Comparison of ENCODE assay signal across 14 cellular contexts in the genomic region with DNA sequence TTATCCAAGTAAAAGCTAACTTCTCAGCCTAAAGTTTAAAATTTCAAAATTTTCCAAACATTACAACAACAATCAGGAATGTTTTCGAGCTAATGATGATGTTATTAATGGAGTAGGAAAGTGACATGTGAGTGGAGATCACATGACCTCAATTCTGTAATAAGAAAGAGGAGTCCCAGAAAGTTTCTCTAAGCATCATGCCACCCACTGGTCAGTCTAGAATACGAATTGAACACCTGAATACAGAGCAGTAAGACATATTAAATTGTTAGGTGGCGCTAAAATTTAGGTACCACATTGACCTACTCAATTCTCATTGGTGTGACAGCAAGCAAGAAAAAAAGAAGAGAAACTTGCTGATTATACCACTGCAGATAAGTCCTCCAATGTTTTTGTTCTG.
DNase-seq lines count a peak whose midpoint lies in the region; ATAC-seq and TF ChIP-seq lines count a peak whose summit lies in the region.
"Had no signal": no experiment of that assay in that cellular context is flagged by ENCODE, and none has a peak within 500 bp of the region (broad histone marks: within the 10 kb centered on the region; RNA-seq: fewer than 3 reads in every experiment).

No MANE protein-coding gene starts in this region.

- H3K27me3 ChIP-seq in foreskin keratinocyte (no peaks in the 10 kb centered on the region), mesenchymal stem cell (ENCODE audit: control insufficient read depth in 1 of 2, insufficient read depth in 1 of 2, low read length in 2 of 2) (no peaks in the 10 kb centered on the region)
- H3K27me3 ChIP-seq: BE2C had no signal

- no TSS peak for BruUV-seq in OCI-LY7 (replicated peaks; lab: Mats Ljungman, UMichigan)

- intact Hi-C loops in OCI-LY7 (cut with micrococcal nuclease; ENCODE audit: unreplicated experiment) (no loop called here), mucosa of descending colon (cut with DNase I, micrococcal nuclease) (no loop called here)

- no peak for ATAC-seq in foreskin keratinocyte
- no peak for ATAC-seq in mucosa of descending colon

- CTCF ChIA-PET in OCI-LY7 (lab: Charles Lee; ENCODE audit: unreplicated experiment): no interaction called here

- H3K23ac ChIP-seq in mesenchymal stem cell (ENCODE audit: low read length in 2 of 2): no peak overlapping the region

- DNase-seq in HT-29 (ENCODE audit: low spot score) (peak; percentile 1), LNCaP clone FGC (ENCODE audit: low read depth) (no peak), OCI-LY7 (ENCODE audit: low spot score) (peak; percentile 7), foreskin keratinocyte (no peak), mesenchymal stem cell (no peak), superior temporal gyrus (ENCODE audit: extremely low spot score) (no peak), mucosa of descending colon (no peak)
- DNase-seq: BE2C; Caco-2; CD8-positive, alpha-beta memory T cell; DMS53; GF-D8; HFFc6 had no signal

- H3K79me1 ChIP-seq in mesenchymal stem cell (replicated peaks; ENCODE audit: low read length, poor library complexity, severe bottlenecking): no peaks in the 10 kb centered on the region

- H3K4me3 ChIP-seq in LNCaP clone FGC (ENCODE audit: low read depth, low read length) (no peak overlapping the region), OCI-LY7 (ENCODE audit: low read depth, low read length, poor library complexity, severe bottlenecking) (no peak overlapping the region), mesenchymal stem cell (ENCODE audit: insufficient read depth in 1 of 2, low read depth in 1 of 2, low read length in 2 of 2) (no peak overlapping the region), mucosa of descending colon (no peak overlapping the region)
- H3K4me3 ChIP-seq: HAP-1 had no signal

- H2BK12ac ChIP-seq in mesenchymal stem cell (ENCODE audit: low read length in 2 of 2): no peak overlapping the region

- H3K36me3 ChIP-seq in OCI-LY7 (ENCODE audit: insufficient read depth, low read length): no peaks in the 10 kb centered on the region
- no peaks in the 10 kb centered on the region for H3K36me3 ChIP-seq in mesenchymal stem cell (ENCODE audit: control insufficient read depth in 1 of 2, insufficient read depth in 2 of 2, low read depth in 1 of 2, low read length in 2 of 2)
- no peaks in the 10 kb centered on the region for H3K36me3 ChIP-seq in mucosa of descending colon (ENCODE audit: low read depth)
- H3K36me3 ChIP-seq: BE2C, HAP-1 had no signal

- H3K79me2 ChIP-seq in OCI-LY7 (ENCODE audit: insufficient read depth, low read depth, low read length): no peaks in the 10 kb centered on the region

- no peak overlapping the region for H2BK120ac ChIP-seq in mesenchymal stem cell (ENCODE audit: low read depth, low read length)

- H4K20me1 ChIP-seq in OCI-LY7 (ENCODE audit: insufficient read depth, low read length): no peaks in the 10 kb centered on the region

- H4K8ac ChIP-seq in mesenchymal stem cell (ENCODE audit: low read length): no peak overlapping the region

- POLR2A ChIA-PET in OCI-LY7 (lab: Charles Lee): no interaction called here

- H3K9me2 ChIP-seq in OCI-LY7 (ENCODE audit: insufficient read depth, low read length): no peaks in the 10 kb centered on the region

- no peak overlapping the region for H2BK5ac ChIP-seq in mesenchymal stem cell (ENCODE audit: low read depth, low read length, poor library complexity, severe bottlenecking)

- no peak overlapping the region for H2AK5ac ChIP-seq in mesenchymal stem cell (ENCODE audit: low read length, severe bottlenecking)

- no peak overlapping the region for H3K9ac ChIP-seq in mesenchymal stem cell (ENCODE audit: low read length)

- H3K27ac ChIP-seq in OCI-LY7 (ENCODE audit: low read depth, low read length, poor library complexity, severe bottlenecking): no peak overlapping the region
- no peak overlapping the region for H3K27ac ChIP-seq in foreskin keratinocyte
- no peak overlapping the region for H3K27ac ChIP-seq in mesenchymal stem cell (ENCODE audit: low read length, poor library complexity, severe bottlenecking)

- H3K14ac ChIP-seq in mesenchymal stem cell (ENCODE audit: low read length in 2 of 2): no peak overlapping the region

- no peak overlapping the region for H3K18ac ChIP-seq in mesenchymal stem cell (ENCODE audit: low read depth in 1 of 2, low read length in 2 of 2)

- H3K4me1 ChIP-seq in OCI-LY7 (ENCODE audit: insufficient read depth, low read length, poor library complexity, severe bottlenecking) (no peaks in the 10 kb centered on the region), foreskin keratinocyte (no peaks in the 10 kb centered on the region), mesenchymal stem cell (ENCODE audit: control insufficient read depth, insufficient read depth, low read depth, low read length) (no peaks in the 10 kb centered on the region), mucosa of descending colon (ENCODE audit: low read depth) (no peaks in the 10 kb centered on the region)
- H3K4me1 ChIP-seq: BE2C, Caco-2, HAP-1 had no signal

- H3K4me2 ChIP-seq in OCI-LY7 (ENCODE audit: low read length) (no peak overlapping the region), mesenchymal stem cell (ENCODE audit: low read length, poor library complexity, severe bottlenecking) (no peak overlapping the region)

- no peak overlapping the region for H4K91ac ChIP-seq in mesenchymal stem cell (ENCODE audit: low read length)

- no peak overlapping the region for H3K4ac ChIP-seq in mesenchymal stem cell (ENCODE audit: low read depth in 1 of 2, low read length in 2 of 2)

- H2BK15ac ChIP-seq in mesenchymal stem cell (ENCODE audit: low read depth, poor library complexity, severe bottlenecking): no peak overlapping the region

- TF ChIP-seq CTCF in LNCaP clone FGC (IDR thresholded peaks at IDR 0.05; ENCODE audit: control insufficient read depth, extremely low read depth, insufficient read depth): peak; percentile 26
- TF ChIP-seq CTCF in OCI-LY7 (conservative IDR thresholded peaks at IDR 0.05; ENCODE audit: low read length): peak; percentile 54; the same call in 1 of the 2 replicates
- TF ChIP-seq CTCF in foreskin keratinocyte (conservative IDR thresholded peaks at IDR 0.05): peak; percentile 22
- no peak for TF ChIP-seq CTCF in mucosa of descending colon (IDR thresholded peaks at IDR 0.05)

- no peak overlapping the region for H2AFZ ChIP-seq in OCI-LY7 (ENCODE audit: low read length)
- no peak overlapping the region for H2AFZ ChIP-seq in mesenchymal stem cell (ENCODE audit: low read depth, low read length)

- no peaks in the 10 kb centered on the region for H3K9me3 ChIP-seq in OCI-LY7 (ENCODE audit: low read length)
- H3K9me3 ChIP-seq in mesenchymal stem cell (ENCODE audit: control insufficient read depth, low read length): no peaks in the 10 kb centered on the region
- no peaks in the 10 kb centered on the region for H3K9me3 ChIP-seq in mucosa of descending colon
- H3K9me3 ChIP-seq: BE2C, Caco-2, HAP-1 had no signal

- WGBS in mesenchymal stem cell: no CpG with 5 or more reads among the region's 3 CpGs

Comparison
In these comparisons a context has a peak if more than half of its experiments do, and no peak if none do; other contexts are left out.
1. DNase-seq: peak in HT-29 (single experiment) and OCI-LY7 (single experiment); none in LNCaP clone FGC (single experiment), foreskin keratinocyte (0 of 2), mesenchymal stem cell (single experiment), superior temporal gyrus (single experiment) and mucosa of descending colon (0 of 3).